Comparison of ENCODE assay signal across 1 cellular context in the genomic region with DNA sequence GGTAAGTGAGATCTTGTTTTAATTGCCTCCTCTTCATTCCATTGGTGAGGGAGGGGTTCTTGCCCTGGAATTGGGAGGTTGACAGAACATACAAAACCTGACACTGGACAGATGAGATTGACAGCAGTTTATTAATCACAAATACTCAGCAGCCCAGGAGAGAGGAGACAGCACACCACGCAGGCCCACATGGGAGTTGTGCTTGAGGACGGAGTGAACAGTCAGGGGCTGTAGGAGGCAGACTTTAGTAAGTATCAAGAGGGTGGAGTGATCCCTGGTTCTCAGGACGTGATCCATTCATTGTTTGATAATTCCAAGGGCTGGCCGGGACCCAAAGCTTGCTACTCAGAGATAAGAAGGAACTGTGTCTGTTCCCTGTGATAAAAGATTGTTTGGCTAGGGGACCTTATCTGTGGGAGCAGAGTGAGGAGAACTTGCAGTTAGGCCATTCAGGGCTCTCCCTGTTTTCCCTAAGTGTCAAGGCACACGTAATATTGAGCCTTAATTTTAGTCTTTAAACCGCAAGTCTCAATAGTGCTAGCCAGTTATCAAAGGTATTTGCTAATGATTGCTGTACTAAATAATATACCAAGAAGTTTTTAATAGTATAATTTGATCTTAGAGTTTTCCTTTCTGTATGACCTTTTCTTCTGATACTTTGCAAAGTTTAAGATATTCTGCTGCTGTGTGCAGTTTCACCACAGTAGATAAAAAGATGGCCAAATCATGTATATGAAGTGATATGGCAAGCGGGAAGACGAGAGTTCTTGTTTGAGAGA.
TF ChIP-seq lines count a peak whose summit lies in the region.

No MANE protein-coding gene starts in this region.

TF ChIP-seq in K562, 482 proteins besides CTCF, POLR2A, EP300 and RAD21 (continued from another document and continues in another):
- no peak for TF ChIP-seq KDM2B (CRISPR knock-in tag; IDR thresholded peaks at IDR 0.05)
- no peak for TF ChIP-seq FOS (IDR thresholded peaks at IDR 0.05; ENCODE audit: extremely low read depth, insufficient read length)
- peak; percentile 88 for TF ChIP-seq XRCC5 (IDR thresholded peaks at IDR 0.05; ENCODE audit: low read depth, low read length)
- TF ChIP-seq, protein P1, sequence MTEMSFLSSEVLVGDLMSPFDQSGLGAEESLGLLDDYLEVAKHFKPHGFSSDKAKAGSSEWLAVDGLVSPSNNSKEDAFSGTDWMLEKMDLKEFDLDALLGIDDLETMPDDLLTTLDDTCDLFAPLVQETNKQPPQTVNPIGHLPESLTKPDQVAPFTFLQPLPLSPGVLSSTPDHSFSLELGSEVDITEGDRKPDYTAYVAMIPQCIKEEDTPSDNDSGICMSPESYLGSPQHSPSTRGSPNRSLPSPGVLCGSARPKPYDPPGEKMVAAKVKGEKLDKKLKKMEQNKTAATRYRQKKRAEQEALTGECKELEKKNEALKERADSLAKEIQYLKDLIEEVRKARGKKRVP (CRISPR knock-in tag; IDR thresholded peaks at IDR 0.05): peak; percentile 82
- TF ChIP-seq, protein P2, sequence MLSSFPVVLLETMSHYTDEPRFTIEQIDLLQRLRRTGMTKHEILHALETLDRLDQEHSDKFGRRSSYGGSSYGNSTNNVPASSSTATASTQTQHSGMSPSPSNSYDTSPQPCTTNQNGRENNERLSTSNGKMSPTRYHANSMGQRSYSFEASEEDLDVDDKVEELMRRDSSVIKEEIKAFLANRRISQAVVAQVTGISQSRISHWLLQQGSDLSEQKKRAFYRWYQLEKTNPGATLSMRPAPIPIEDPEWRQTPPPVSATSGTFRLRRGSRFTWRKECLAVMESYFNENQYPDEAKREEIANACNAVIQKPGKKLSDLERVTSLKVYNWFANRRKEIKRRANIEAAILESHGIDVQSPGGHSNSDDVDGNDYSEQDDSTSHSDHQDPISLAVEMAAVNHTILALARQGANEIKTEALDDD (IDR thresholded peaks at IDR 0.05): peak; percentile 91
- TF ChIP-seq ZNF668 (CRISPR knock-in tag; IDR thresholded peaks at IDR 0.05): no peak
- peak; percentile 44; the same call in 1 of the 2 replicates for TF ChIP-seq ZFP1 (CRISPR knock-in tag; IDR thresholded peaks at IDR 0.05)
- TF ChIP-seq MAZ (CRISPR knock-in tag; conservative IDR thresholded peaks at IDR 0.05 in 1 of 2, IDR thresholded peaks at IDR 0.05 in 1 of 2): peak; percentile 86 to 87
- no peak; the same call in 1 of the 2 replicates for TF ChIP-seq ZSCAN32 (CRISPR knock-in tag; IDR thresholded peaks at IDR 0.05)
- TF ChIP-seq CXXC5 (CRISPR knock-in tag; IDR thresholded peaks at IDR 0.05): peak; percentile 99
- peak; percentile 81 for TF ChIP-seq CEBPB (tag; IDR thresholded peaks at IDR 0.05)
- TF ChIP-seq SNIP1 (IDR thresholded peaks at IDR 0.05; ENCODE audit: low read depth): no peak
- no peak for TF ChIP-seq PHB (CRISPR knock-in tag; IDR thresholded peaks at IDR 0.05)
- TF ChIP-seq ZNF384 (IDR thresholded peaks at IDR 0.05; ENCODE audit: low read depth, low read length): peak; percentile 24
- TF ChIP-seq SOX6 (IDR thresholded peaks at IDR 0.05): peak; percentile 100
- no peak for TF ChIP-seq JUNB (CRISPR knock-in tag; conservative IDR thresholded peaks at IDR 0.05)
- no peak for TF ChIP-seq PPARD (CRISPR knock-in tag; IDR thresholded peaks at IDR 0.05)
- TF ChIP-seq, protein P3, sequence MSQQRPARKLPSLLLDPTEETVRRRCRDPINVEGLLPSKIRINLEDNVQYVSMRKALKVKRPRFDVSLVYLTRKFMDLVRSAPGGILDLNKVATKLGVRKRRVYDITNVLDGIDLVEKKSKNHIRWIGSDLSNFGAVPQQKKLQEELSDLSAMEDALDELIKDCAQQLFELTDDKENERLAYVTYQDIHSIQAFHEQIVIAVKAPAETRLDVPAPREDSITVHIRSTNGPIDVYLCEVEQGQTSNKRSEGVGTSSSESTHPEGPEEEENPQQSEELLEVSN (IDR thresholded peaks at IDR 0.05; ENCODE audit: borderline replicate concordance in 1 of 2, extremely low read depth in 1 of 2, insufficient read depth in 1 of 2, insufficient read length in 1 of 2, low read depth in 1 of 2, low read length in 1 of 2, poor library complexity in 1 of 2, severe bottlenecking in 1 of 2): peak; percentile 18 to 43
- TF ChIP-seq ZNF41 (CRISPR knock-in tag; conservative IDR thresholded peaks at IDR 0.05): peak; percentile 74
- TF ChIP-seq, protein P4, sequence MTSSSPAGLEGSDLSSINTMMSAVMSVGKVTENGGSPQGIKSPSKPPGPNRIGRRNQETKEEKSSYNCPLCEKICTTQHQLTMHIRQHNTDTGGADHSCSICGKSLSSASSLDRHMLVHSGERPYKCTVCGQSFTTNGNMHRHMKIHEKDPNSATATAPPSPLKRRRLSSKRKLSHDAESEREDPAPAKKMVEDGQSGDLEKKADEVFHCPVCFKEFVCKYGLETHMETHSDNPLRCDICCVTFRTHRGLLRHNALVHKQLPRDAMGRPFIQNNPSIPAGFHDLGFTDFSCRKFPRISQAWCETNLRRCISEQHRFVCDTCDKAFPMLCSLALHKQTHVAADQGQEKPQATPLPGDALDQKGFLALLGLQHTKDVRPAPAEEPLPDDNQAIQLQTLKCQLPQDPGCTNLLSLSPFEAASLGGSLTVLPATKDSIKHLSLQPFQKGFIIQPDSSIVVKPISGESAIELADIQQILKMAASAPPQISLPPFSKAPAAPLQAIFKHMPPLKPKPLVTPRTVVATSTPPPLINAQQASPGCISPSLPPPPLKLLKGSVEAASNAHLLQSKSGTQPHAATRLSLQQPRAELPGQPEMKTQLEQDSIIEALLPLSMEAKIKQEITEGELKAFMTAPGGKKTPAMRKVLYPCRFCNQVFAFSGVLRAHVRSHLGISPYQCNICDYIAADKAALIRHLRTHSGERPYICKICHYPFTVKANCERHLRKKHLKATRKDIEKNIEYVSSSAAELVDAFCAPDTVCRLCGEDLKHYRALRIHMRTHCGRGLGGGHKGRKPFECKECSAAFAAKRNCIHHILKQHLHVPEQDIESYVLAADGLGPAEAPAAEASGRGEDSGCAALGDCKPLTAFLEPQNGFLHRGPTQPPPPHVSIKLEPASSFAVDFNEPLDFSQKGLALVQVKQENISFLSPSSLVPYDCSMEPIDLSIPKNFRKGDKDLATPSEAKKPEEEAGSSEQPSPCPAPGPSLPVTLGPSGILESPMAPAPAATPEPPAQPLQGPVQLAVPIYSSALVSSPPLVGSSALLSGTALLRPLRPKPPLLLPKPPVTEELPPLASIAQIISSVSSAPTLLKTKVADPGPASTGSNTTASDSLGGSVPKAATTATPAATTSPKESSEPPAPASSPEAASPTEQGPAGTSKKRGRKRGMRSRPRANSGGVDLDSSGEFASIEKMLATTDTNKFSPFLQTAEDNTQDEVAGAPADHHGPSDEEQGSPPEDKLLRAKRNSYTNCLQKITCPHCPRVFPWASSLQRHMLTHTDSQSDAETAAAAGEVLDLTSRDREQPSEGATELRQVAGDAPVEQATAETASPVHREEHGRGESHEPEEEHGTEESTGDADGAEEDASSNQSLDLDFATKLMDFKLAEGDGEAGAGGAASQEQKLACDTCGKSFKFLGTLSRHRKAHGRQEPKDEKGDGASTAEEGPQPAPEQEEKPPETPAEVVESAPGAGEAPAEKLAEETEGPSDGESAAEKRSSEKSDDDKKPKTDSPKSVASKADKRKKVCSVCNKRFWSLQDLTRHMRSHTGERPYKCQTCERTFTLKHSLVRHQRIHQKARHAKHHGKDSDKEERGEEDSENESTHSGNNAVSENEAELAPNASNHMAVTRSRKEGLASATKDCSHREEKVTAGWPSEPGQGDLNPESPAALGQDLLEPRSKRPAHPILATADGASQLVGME (CRISPR knock-in tag; IDR thresholded peaks at IDR 0.05): no peak
- TF ChIP-seq ZNF445 (CRISPR knock-in tag; IDR thresholded peaks at IDR 0.05; ENCODE audit: low read depth): peak; percentile 91
- TF ChIP-seq MAFF (IDR thresholded peaks at IDR 0.05; ENCODE audit: low read length): peak; percentile 52; the same call in 1 of the 2 replicates
- no peak for TF ChIP-seq KLF10 (CRISPR knock-in tag; IDR thresholded peaks at IDR 0.05)
- peak; percentile 100 for TF ChIP-seq SMARCE1 (IDR thresholded peaks at IDR 0.05)
- peak; percentile 100 for TF ChIP-seq ARID1B (IDR thresholded peaks at IDR 0.05)
- peak; percentile 94 for TF ChIP-seq DACH1 (IDR thresholded peaks at IDR 0.05; ENCODE audit: partially characterized antibody)
- TF ChIP-seq ZBTB7A (IDR thresholded peaks at IDR 0.05; ENCODE audit: borderline replicate concordance, control insufficient read depth, low read depth, low read length): no peak
- TF ChIP-seq, protein P5, sequence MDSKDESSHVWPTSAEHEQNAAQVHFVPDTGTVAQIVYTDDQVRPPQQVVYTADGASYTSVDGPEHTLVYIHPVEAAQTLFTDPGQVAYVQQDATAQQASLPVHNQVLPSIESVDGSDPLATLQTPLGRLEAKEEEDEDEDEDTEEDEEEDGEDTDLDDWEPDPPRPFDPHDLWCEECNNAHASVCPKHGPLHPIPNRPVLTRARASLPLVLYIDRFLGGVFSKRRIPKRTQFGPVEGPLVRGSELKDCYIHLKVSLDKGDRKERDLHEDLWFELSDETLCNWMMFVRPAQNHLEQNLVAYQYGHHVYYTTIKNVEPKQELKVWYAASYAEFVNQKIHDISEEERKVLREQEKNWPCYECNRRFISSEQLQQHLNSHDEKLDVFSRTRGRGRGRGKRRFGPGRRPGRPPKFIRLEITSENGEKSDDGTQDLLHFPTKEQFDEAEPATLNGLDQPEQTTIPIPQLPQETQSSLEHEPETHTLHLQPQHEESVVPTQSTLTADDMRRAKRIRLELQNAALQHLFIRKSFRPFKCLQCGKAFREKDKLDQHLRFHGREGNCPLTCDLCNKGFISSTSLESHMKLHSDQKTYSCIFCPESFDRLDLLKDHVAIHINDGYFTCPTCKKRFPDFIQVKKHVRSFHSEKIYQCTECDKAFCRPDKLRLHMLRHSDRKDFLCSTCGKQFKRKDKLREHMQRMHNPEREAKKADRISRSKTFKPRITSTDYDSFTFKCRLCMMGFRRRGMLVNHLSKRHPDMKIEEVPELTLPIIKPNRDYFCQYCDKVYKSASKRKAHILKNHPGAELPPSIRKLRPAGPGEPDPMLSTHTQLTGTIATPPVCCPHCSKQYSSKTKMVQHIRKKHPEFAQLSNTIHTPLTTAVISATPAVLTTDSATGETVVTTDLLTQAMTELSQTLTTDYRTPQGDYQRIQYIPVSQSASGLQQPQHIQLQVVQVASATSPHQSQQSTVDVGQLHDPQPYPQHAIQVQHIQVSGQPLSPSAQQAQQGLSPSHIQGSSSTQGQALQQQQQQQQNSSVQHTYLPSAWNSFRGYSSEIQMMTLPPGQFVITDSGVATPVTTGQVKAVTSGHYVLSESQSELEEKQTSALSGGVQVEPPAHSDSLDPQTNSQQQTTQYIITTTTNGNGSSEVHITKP (IDR thresholded peaks at IDR 0.05; ENCODE audit: partially characterized antibody): peak; percentile 74
- TF ChIP-seq, protein P6, sequence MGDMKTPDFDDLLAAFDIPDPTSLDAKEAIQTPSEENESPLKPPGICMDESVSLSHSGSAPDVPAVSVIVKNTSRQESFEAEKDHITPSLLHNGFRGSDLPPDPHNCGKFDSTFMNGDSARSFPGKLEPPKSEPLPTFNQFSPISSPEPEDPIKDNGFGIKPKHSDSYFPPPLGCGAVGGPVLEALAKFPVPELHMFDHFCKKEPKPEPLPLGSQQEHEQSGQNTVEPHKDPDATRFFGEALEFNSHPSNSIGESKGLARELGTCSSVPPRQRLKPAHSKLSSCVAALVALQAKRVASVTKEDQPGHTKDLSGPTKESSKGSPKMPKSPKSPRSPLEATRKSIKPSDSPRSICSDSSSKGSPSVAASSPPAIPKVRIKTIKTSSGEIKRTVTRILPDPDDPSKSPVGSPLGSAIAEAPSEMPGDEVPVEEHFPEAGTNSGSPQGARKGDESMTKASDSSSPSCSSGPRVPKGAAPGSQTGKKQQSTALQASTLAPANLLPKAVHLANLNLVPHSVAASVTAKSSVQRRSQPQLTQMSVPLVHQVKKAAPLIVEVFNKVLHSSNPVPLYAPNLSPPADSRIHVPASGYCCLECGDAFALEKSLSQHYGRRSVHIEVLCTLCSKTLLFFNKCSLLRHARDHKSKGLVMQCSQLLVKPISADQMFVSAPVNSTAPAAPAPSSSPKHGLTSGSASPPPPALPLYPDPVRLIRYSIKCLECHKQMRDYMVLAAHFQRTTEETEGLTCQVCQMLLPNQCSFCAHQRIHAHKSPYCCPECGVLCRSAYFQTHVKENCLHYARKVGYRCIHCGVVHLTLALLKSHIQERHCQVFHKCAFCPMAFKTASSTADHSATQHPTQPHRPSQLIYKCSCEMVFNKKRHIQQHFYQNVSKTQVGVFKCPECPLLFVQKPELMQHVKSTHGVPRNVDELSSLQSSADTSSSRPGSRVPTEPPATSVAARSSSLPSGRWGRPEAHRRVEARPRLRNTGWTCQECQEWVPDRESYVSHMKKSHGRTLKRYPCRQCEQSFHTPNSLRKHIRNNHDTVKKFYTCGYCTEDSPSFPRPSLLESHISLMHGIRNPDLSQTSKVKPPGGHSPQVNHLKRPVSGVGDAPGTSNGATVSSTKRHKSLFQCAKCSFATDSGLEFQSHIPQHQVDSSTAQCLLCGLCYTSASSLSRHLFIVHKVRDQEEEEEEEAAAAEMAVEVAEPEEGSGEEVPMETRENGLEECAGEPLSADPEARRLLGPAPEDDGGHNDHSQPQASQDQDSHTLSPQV (IDR thresholded peaks at IDR 0.05): peak; percentile 53
- TF ChIP-seq CEBPG (CRISPR knock-in tag; IDR thresholded peaks at IDR 0.05): no peak
- peak; percentile 20 to 76; a peak in 3 of 4 replicates for TF ChIP-seq CEBPG (tag; conservative IDR thresholded peaks at IDR 0.05 in 1 of 2, IDR thresholded peaks at IDR 0.05 in 1 of 2)
- TF ChIP-seq ZNF12 (CRISPR knock-in tag; IDR thresholded peaks at IDR 0.05): peak; percentile 85; the same call in 1 of the 2 replicates
- TF ChIP-seq, protein P7, sequence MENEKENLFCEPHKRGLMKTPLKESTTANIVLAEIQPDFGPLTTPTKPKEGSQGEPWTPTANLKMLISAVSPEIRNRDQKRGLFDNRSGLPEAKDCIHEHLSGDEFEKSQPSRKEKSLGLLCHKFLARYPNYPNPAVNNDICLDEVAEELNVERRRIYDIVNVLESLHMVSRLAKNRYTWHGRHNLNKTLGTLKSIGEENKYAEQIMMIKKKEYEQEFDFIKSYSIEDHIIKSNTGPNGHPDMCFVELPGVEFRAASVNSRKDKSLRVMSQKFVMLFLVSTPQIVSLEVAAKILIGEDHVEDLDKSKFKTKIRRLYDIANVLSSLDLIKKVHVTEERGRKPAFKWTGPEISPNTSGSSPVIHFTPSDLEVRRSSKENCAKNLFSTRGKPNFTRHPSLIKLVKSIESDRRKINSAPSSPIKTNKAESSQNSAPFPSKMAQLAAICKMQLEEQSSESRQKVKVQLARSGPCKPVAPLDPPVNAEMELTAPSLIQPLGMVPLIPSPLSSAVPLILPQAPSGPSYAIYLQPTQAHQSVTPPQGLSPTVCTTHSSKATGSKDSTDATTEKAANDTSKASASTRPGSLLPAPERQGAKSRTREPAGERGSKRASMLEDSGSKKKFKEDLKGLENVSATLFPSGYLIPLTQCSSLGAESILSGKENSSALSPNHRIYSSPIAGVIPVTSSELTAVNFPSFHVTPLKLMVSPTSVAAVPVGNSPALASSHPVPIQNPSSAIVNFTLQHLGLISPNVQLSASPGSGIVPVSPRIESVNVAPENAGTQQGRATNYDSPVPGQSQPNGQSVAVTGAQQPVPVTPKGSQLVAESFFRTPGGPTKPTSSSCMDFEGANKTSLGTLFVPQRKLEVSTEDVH (IDR thresholded peaks at IDR 0.05; ENCODE audit: low read depth, partially characterized antibody): peak; percentile 67
- peak; percentile 73 for TF ChIP-seq TAF1 (IDR thresholded peaks at IDR 0.05; ENCODE audit: control insufficient read depth, extremely low read depth, insufficient read depth, low read length, severe bottlenecking)
